28 cellular contexts compared by ENCODE assay signal in genomic region chr2:166304656-166305055, GRCh38.
"Had no signal": no experiment of that assay in that cellular context is flagged by ENCODE, and none has a peak within 500 bp of the region (broad histone marks: within the 10 kb centered on the region; RNA-seq: fewer than 3 reads in every experiment).

No MANE protein-coding gene starts in this region.

- H3K9me3 ChIP-seq: neutrophil, pancreas, psoas muscle, spleen, suprapubic skin, testis, tibial artery, transverse colon, upper lobe of right lung, uterus had no signal

- H3K27ac ChIP-seq: neutrophil, pancreas, psoas muscle, skin epidermis, spleen, suprapubic skin, testis, tibial artery, transverse colon, upper lobe of right lung, uterus had no signal

- DNase-seq: naive thymus-derived CD8-positive, alpha-beta T cell; nephron progenitor cell; nucleus accumbens; pancreas; psoas muscle; right cardiac atrium; spleen; stimulated activated CD4-positive, alpha-beta T cell treated with anti-CD3 and anti-CD28 coated beads, Interleukin-12 subunit alpha, Interleukin-12 subunit beta, amount 100 ng/mL, for 4 hours; stimulated activated CD4-positive, alpha-beta T cell treated with anti-CD3 and anti-CD28 coated beads, Interleukin-1b, Interleukin-23, amount 100 ng/mL, for 48 hours; stimulated activated CD4-positive, alpha-beta T cell treated with anti-CD3 and anti-CD28 coated beads, Interleukin-4, amount 100 ng/mL, for 1 hour; stimulated activated CD4-positive, alpha-beta T cell treated with anti-CD3 and anti-CD28 coated beads, Interleukin-4, amount 100 ng/mL, for 4 hours; stimulated activated CD8-positive, alpha-beta memory T cell treated with anti-CD3 and anti-CD28 coated beads, Interleukin-4, amount 100 ng/mL, for 48 hours; stimulated activated naive CD4-positive, alpha-beta T cell; stimulated activated naive CD8-positive, alpha-beta T cell treated with anti-CD3 and anti-CD28 coated beads, Interleukin-15, amount 100 ng/mL, for 72 hours; stimulated activated naive CD8-positive, alpha-beta T cell treated with anti-CD3 and anti-CD28 coated beads, Interleukin-15, Interleukin-2, amounts not matched to agents 100 U/mL and 50 U/mL, for 24 hours; substantia nigra; testis; tibial artery; transverse colon; upper lobe of right lung; uterus had no signal

- H3K4me2 ChIP-seq: smooth muscle cell had no signal

- ATAC-seq: naive thymus-derived CD8-positive, alpha-beta T cell; natural killer cell treated with Interleukin-12 subunit alpha and Interleukin-12 subunit beta and Interleukin-15 and Interleukin-18, amount 100 ng/mL, for 72 hours; pancreas; psoas muscle; right cardiac atrium; sciatic nerve; stimulated activated memory B cell treated with anti-CD40 and anti-IgM and Interleukin-4, amounts not matched to agents 10 μg/mL and 1 μg/mL and 100 μg/mL, for 72 hours; stimulated activated naive CD8-positive, alpha-beta T cell treated with anti-CD3 and anti-CD28 coated beads, Interleukin-15, amount 100 ng/mL, for 72 hours; stimulated activated naive CD8-positive, alpha-beta T cell treated with anti-CD3 and anti-CD28 coated beads, Interleukin-15, Interleukin-2, amounts not matched to agents 100 U/mL and 50 U/mL, for 24 hours; upper lobe of right lung had no signal

- H3K36me3 ChIP-seq: neutrophil, pancreas, spleen, suprapubic skin, tibial artery, transverse colon, upper lobe of right lung, uterus had no signal

- H3K4me3 ChIP-seq: pancreas, psoas muscle, skin epidermis, smooth muscle cell, spleen, suprapubic skin, testis, tibial artery, transverse colon, upper lobe of right lung, uterus had no signal

- H3K27me3 ChIP-seq: neutrophil, pancreas, spleen, suprapubic skin, testis, tibial artery, transverse colon, upper lobe of right lung, uterus had no signal

- H3K4me1 ChIP-seq: pancreas, psoas muscle, spleen, suprapubic skin, testis, tibial artery, transverse colon, upper lobe of right lung, uterus had no signal
